20 cellular contexts compared by ENCODE assay signal in genomic region chr3:4934050-4934449, GRCh38. TPM values are rescaled to one million over a fixed set of nuclear protein-coding genes. Genes with fewer than 3 reads are reported as not detected.
DNase-seq lines count a peak whose midpoint lies in the region; ATAC-seq and TF ChIP-seq lines count a peak whose summit lies in the region.
"Had no signal": no experiment of that assay in that cellular context is flagged by ENCODE, and none has a peak within 500 bp of the region (broad histone marks: within the 10 kb centered on the region; RNA-seq: fewer than 3 reads in every experiment).

No MANE protein-coding gene starts in this region.

- H3K18ac ChIP-seq in H9 (ENCODE audit: insufficient read length, low read depth, low read length) (no peak overlapping the region), IMR-90 (ENCODE audit: low read depth, low read length) (no peak overlapping the region), trophoblast cell (ENCODE audit: low read length) (no peak overlapping the region)

- H4K5ac ChIP-seq in H9 (ENCODE audit: insufficient read length, low read depth, low read length) (peak overlapping the region; percentile 42), IMR-90 (ENCODE audit: low read depth, low read length) (no peak overlapping the region)

- no peaks in the 10 kb centered on the region for H3K23me2 ChIP-seq in H9 (ENCODE audit: insufficient read length, low read depth, low read length, poor library complexity, severe bottlenecking)

- no peak overlapping the region for H3K56ac ChIP-seq in H9 (ENCODE audit: insufficient read length, low read depth, low read length)
- no peak overlapping the region for H3K56ac ChIP-seq in IMR-90 (ENCODE audit: extremely low read depth, insufficient read depth, low read length)

- H3K4me3 ChIP-seq in IMR-90 (ENCODE audit: insufficient read depth, low read depth, low read length) (no peak overlapping the region), trophoblast cell (ENCODE audit: low read depth, low read length) (no peak overlapping the region)
- H3K4me3 ChIP-seq: A549; BLaER1 treated with 17β-estradiol and CSF1 and Interleukin-3, amounts not matched to agents 10 nM and 100 nM had no signal

- no CpG with 5 or more reads among the region's 3 CpGs for WGBS in H9 (ENCODE audit: extremely low coverage, insufficient read length, low lambda C conversion rate)
- no CpG with 5 or more reads among the region's 3 CpGs for WGBS in IMR-90 (ENCODE audit: extremely low coverage in 2 of 2, insufficient read length in 1 of 2), 2 experiments
- no CpG with 5 or more reads among the region's 3 CpGs for WGBS in trophoblast cell (ENCODE audit: extremely low coverage, insufficient coverage, insufficient read length)

- BruUV-seq in IMR-90 (replicated peaks; lab: Mats Ljungman, UMichigan), result no TSS peak

- no peak for TF ChIP-seq RAD21 in IMR-90 (IDR thresholded peaks at IDR 0.05; ENCODE audit: low read length)

- ATAC-seq in activated CD8-positive, alpha-beta T cell treated with anti-CD3 and anti-CD28 coated beads, Interleukin-2, amount 10 ng/mL, durations not matched to agents 7 days and 5 days, result no peak
- no peak for ATAC-seq in activated CD8-positive, alpha-beta T cell treated with anti-CD3 and anti-CD28 coated beads for 36 hours
- no peak for ATAC-seq in IMR-90 (ENCODE audit: low read depth)
- ATAC-seq: A549; CD8-positive, alpha-beta T cell had no signal

- H3K4me1 Mint-ChIP-seq in activated CD8-positive, alpha-beta T cell treated with anti-CD3 and anti-CD28 coated beads, Interleukin-2, amount 10 ng/mL, durations not matched to agents 7 days and 5 days (ENCODE audit: low read depth), result peaks cover 30% of the 10 kb centered on the region
- H3K4me1 Mint-ChIP-seq in activated CD8-positive, alpha-beta T cell treated with anti-CD3 and anti-CD28 coated beads for 36 hours (ENCODE audit: low read depth), result peaks cover 22% of the 10 kb centered on the region
- H3K4me1 Mint-ChIP-seq in H9, result no peaks in the 10 kb centered on the region

- peak overlapping the region; percentile 33 for H2AK9ac ChIP-seq in IMR-90 (replicated peaks; ENCODE audit: low read depth, low read length, poor library complexity)

- no peaks in the 10 kb centered on the region for H3K79me1 ChIP-seq in H9 (ENCODE audit: insufficient read depth, low read depth, low read length, poor library complexity, severe bottlenecking)
- H3K79me1 ChIP-seq in IMR-90 (ENCODE audit: low read depth in 1 of 2, low read length in 2 of 2), result no peaks in the 10 kb centered on the region
- peaks cover 2% of the 10 kb centered on the region for H3K79me1 ChIP-seq in trophoblast cell (ENCODE audit: low read length)

- H3K27ac Mint-ChIP-seq in activated CD8-positive, alpha-beta T cell treated with anti-CD3 and anti-CD28 coated beads, Interleukin-2, amount 10 ng/mL, durations not matched to agents 7 days and 5 days, result peak overlapping the region; percentile 48
- H3K27ac Mint-ChIP-seq in activated CD8-positive, alpha-beta T cell treated with anti-CD3 and anti-CD28 coated beads for 36 hours, result no peak overlapping the region
- no peak overlapping the region for H3K27ac Mint-ChIP-seq in H9
- H3K27ac Mint-ChIP-seq: B cell; CD4-positive, alpha-beta T cell; CD8-positive, alpha-beta T cell had no signal

- H4K20me1 ChIP-seq in H9 (ENCODE audit: control insufficient read depth, insufficient read depth, insufficient read length) (no peaks in the 10 kb centered on the region), IMR-90 (ENCODE audit: insufficient read depth, low read length) (no peaks in the 10 kb centered on the region)
- H4K20me1 ChIP-seq: BLaER1 treated with 17β-estradiol and CSF1 and Interleukin-3, amounts not matched to agents 10 nM and 100 nM had no signal

- no peak overlapping the region for H2BK5ac ChIP-seq in H9 (ENCODE audit: insufficient read length, low read length)
- H2BK5ac ChIP-seq in IMR-90 (ENCODE audit: low read depth, low read length, poor library complexity, severe bottlenecking), result no peak overlapping the region
- no peak overlapping the region for H2BK5ac ChIP-seq in trophoblast cell (ENCODE audit: low read depth, low read length, poor library complexity)

- POLR2A ChIA-PET in activated CD8-positive, alpha-beta T cell treated with anti-CD3 and anti-CD28 coated beads, Interleukin-2, amount 10 ng/mL, durations not matched to agents 7 days and 5 days (lab: Charles Lee), result no interaction called here
- POLR2A ChIA-PET in activated CD8-positive, alpha-beta T cell treated with anti-CD3 and anti-CD28 coated beads for 36 hours (lab: Charles Lee), result no interaction called here
- POLR2A ChIA-PET in IMR-90 (lab: Charles Lee; ENCODE audit: unreplicated experiment), result no interaction called here

- H3K9me3 ChIP-seq in H9 (ENCODE audit: control insufficient read depth, low read depth, low read length), result no peaks in the 10 kb centered on the region
- no peaks in the 10 kb centered on the region for H3K9me3 ChIP-seq in IMR-90 (ENCODE audit: control insufficient read depth, insufficient read depth, low read length)
- no peaks in the 10 kb centered on the region for H3K9me3 ChIP-seq in trophoblast cell (ENCODE audit: insufficient read depth, low read depth, low read length)
- H3K9me3 ChIP-seq: A549; BLaER1 treated with 17β-estradiol and CSF1 and Interleukin-3, amounts not matched to agents 10 nM and 100 nM; Caco-2 had no signal

- no peak overlapping the region for H3K14ac ChIP-seq in H9 (ENCODE audit: insufficient read depth, low read length)
- no peak overlapping the region for H3K14ac ChIP-seq in IMR-90 (replicated peaks; ENCODE audit: low read depth, low read length)
- H3K14ac ChIP-seq in trophoblast cell (ENCODE audit: low read length), result no peak overlapping the region

- H2AFZ ChIP-seq in H9 (ENCODE audit: low read length) (no peak overlapping the region), IMR-90 (replicated peaks; ENCODE audit: low read length, poor library complexity) (no peak overlapping the region), trophoblast cell (ENCODE audit: insufficient read depth, low read length, poor library complexity) (no peak overlapping the region)

- H2BK12ac ChIP-seq in H9 (ENCODE audit: insufficient read length, low read depth, low read length) (no peak overlapping the region), trophoblast cell (ENCODE audit: low read length) (no peak overlapping the region)

- no peak overlapping the region for H3K9ac ChIP-seq in H9 (ENCODE audit: extremely low read depth, insufficient read length, low read length)
- H3K9ac ChIP-seq in IMR-90 (ENCODE audit: low read depth, low read length), result no peak overlapping the region
- H3K9ac ChIP-seq in trophoblast cell (ENCODE audit: low read length), result no peak overlapping the region
- H3K9ac ChIP-seq: BLaER1 treated with 17β-estradiol and CSF1 and Interleukin-3, amounts not matched to agents 10 nM and 100 nM had no signal

- H3K79me2 ChIP-seq in H9 (ENCODE audit: insufficient read depth, low read length) (no peaks in the 10 kb centered on the region), trophoblast cell (ENCODE audit: control insufficient read depth, insufficient read depth, low read length, poor library complexity) (no peaks in the 10 kb centered on the region)

- H2BK120ac ChIP-seq in H9 (ENCODE audit: low read depth, low read length, poor library complexity, severe bottlenecking) (no peak overlapping the region), IMR-90 (ENCODE audit: low read depth, low read length) (no peak overlapping the region), trophoblast cell (ENCODE audit: insufficient read depth, low read length, poor library complexity) (no peak overlapping the region)

- no peak overlapping the region for H3K23ac ChIP-seq in H9 (ENCODE audit: insufficient read length, low read depth, low read length)
- no peak overlapping the region for H3K23ac ChIP-seq in IMR-90 (ENCODE audit: low read depth, low read length)
- H3K23ac ChIP-seq in trophoblast cell (ENCODE audit: low read length), result no peak overlapping the region

- dilution Hi-C loops in IMR-90 (cut with HindIII; ENCODE audit: low sequenced_read_pairs, unreplicated experiment), result no loop called here

- H3K4ac ChIP-seq in H9 (ENCODE audit: low read depth, low read length), result no peak overlapping the region
- H3K4ac ChIP-seq in IMR-90 (ENCODE audit: low read depth, low read length), result no peak overlapping the region
- H3K4ac ChIP-seq in trophoblast cell (ENCODE audit: low read depth, low read length), result no peak overlapping the region

- peaks cover 5% of the 10 kb centered on the region for H3K9me3 Mint-ChIP-seq in activated CD8-positive, alpha-beta T cell treated with anti-CD3 and anti-CD28 coated beads, Interleukin-2, amount 10 ng/mL, durations not matched to agents 7 days and 5 days (ENCODE audit: insufficient read depth)
- H3K9me3 Mint-ChIP-seq in activated CD8-positive, alpha-beta T cell treated with anti-CD3 and anti-CD28 coated beads for 36 hours, result peaks cover 2% of the 10 kb centered on the region
- no peaks in the 10 kb centered on the region for H3K9me3 Mint-ChIP-seq in H9
- H3K9me3 Mint-ChIP-seq: CD4-positive, alpha-beta T cell; CD8-positive, alpha-beta T cell had no signal

- H2AK5ac ChIP-seq in H9 (ENCODE audit: insufficient read length, low read length) (no peak overlapping the region), IMR-90 (ENCODE audit: low read depth, low read length) (no peak overlapping the region), trophoblast cell (ENCODE audit: low read length) (no peak overlapping the region)

- TF ChIP-seq CTCF in activated CD8-positive, alpha-beta T cell treated with anti-CD3 and anti-CD28 coated beads for 36 hours (IDR thresholded peaks at IDR 0.05), result no peak
- no peak for TF ChIP-seq CTCF in H9 (conservative IDR thresholded peaks at IDR 0.05)
- no peak for TF ChIP-seq CTCF in IMR-90 (conservative IDR thresholded peaks at IDR 0.05; ENCODE audit: low read depth, low read length)

- no peaks in the 10 kb centered on the region for H3K27me3 Mint-ChIP-seq in activated CD8-positive, alpha-beta T cell treated with anti-CD3 and anti-CD28 coated beads, Interleukin-2, amount 10 ng/mL, durations not matched to agents 7 days and 5 days (ENCODE audit: low read depth)
- no peaks in the 10 kb centered on the region for H3K27me3 Mint-ChIP-seq in activated CD8-positive, alpha-beta T cell treated with anti-CD3 and anti-CD28 coated beads for 36 hours
- no peaks in the 10 kb centered on the region for H3K27me3 Mint-ChIP-seq in H9 (ENCODE audit: low read depth)
- H3K27me3 Mint-ChIP-seq: B cell; CD4-positive, alpha-beta T cell had no signal

- CTCF ChIA-PET in activated CD8-positive, alpha-beta T cell treated with anti-CD3 and anti-CD28 coated beads, Interleukin-2, amount 10 ng/mL, durations not matched to agents 7 days and 5 days (lab: Charles Lee), result no interaction called here
- CTCF ChIA-PET in activated CD8-positive, alpha-beta T cell treated with anti-CD3 and anti-CD28 coated beads for 36 hours (lab: Charles Lee), result no interaction called here
- CTCF ChIA-PET in IMR-90 (lab: Yijun Ruan, JAX), result no interaction called here

- TF ChIP-seq POLR2A in IMR-90 (IDR thresholded peaks at IDR 0.05; ENCODE audit: low read depth, low read length), result no peak

- H3K4me2 ChIP-seq in H9 (ENCODE audit: insufficient read depth, insufficient read length, low read length) (no peak overlapping the region), IMR-90 (ENCODE audit: low read depth, low read length) (no peak overlapping the region), trophoblast cell (ENCODE audit: low read length) (no peak overlapping the region)
- H3K4me2 ChIP-seq: A549; BLaER1 treated with 17β-estradiol and CSF1 and Interleukin-3, amounts not matched to agents 10 nM and 100 nM had no signal

- H2BK20ac ChIP-seq in H9 (ENCODE audit: low read depth, low read length, poor library complexity, severe bottlenecking) (no peak overlapping the region), IMR-90 (ENCODE audit: low read depth, low read length) (no peak overlapping the region)

- intact Hi-C loops in activated CD8-positive, alpha-beta T cell treated with anti-CD3 and anti-CD28 coated beads for 36 hours (cut with micrococcal nuclease), result no loop called here
- intact Hi-C loops in IMR-90 (cut with micrococcal nuclease), result no loop called here

- in situ Hi-C loops in IMR-90 (cut with MboI; ENCODE audit: low sequenced_read_pairs), result no loop called here

- H4K91ac ChIP-seq in H9 (ENCODE audit: insufficient read length, low read depth, low read length), result no peak overlapping the region
- no peak overlapping the region for H4K91ac ChIP-seq in IMR-90 (ENCODE audit: insufficient read depth, low read depth, low read length)
- peak overlapping the region; percentile 13 for H4K91ac ChIP-seq in trophoblast cell (ENCODE audit: low read depth, low read length)

- no peaks in the 10 kb centered on the region for H3K27me3 ChIP-seq in H9 (ENCODE audit: insufficient read depth, low read length)
- no peaks in the 10 kb centered on the region for H3K27me3 ChIP-seq in IMR-90 (ENCODE audit: control insufficient read depth, insufficient read depth, low read length)
- no peaks in the 10 kb centered on the region for H3K27me3 ChIP-seq in trophoblast cell (ENCODE audit: insufficient read depth, low read length)
- H3K27me3 ChIP-seq: BLaER1 treated with 17β-estradiol and CSF1 and Interleukin-3, amounts not matched to agents 10 nM and 100 nM had no signal

- H3K27ac ChIP-seq in H9 (ENCODE audit: insufficient read length, low read depth, low read length) (no peak overlapping the region), IMR-90 (ENCODE audit: insufficient read depth, low read length) (no peak overlapping the region), trophoblast cell (ENCODE audit: low read depth, low read length) (no peak overlapping the region)
- H3K27ac ChIP-seq: 22Rv1; A549; BLaER1 treated with 17β-estradiol and CSF1 and Interleukin-3, amounts not matched to agents 10 nM and 100 nM; C4-2B had no signal

- H3T11ph ChIP-seq in H9 (ENCODE audit: low read length), result no peak overlapping the region

- H3K9me1 ChIP-seq in IMR-90 (ENCODE audit: insufficient read depth, low read length), result no peaks in the 10 kb centered on the region

- H3K4me1 ChIP-seq in H9 (ENCODE audit: insufficient read depth, low read length), result no peaks in the 10 kb centered on the region
- H3K4me1 ChIP-seq in IMR-90 (ENCODE audit: control insufficient read depth, insufficient read depth, low read length), result no peaks in the 10 kb centered on the region
- H3K4me1 ChIP-seq in trophoblast cell (ENCODE audit: control insufficient read depth in 1 of 2, insufficient read depth in 2 of 2, low read length in 2 of 2), result peaks cover 0 to 2% of the 10 kb centered on the region in 2 experiments
- H3K4me1 ChIP-seq: A549; BLaER1 treated with 17β-estradiol and CSF1 and Interleukin-3, amounts not matched to agents 10 nM and 100 nM; Caco-2 had no signal

- no peak overlapping the region for H4K12ac ChIP-seq in trophoblast cell (ENCODE audit: low read depth, low read length)

- H2BK15ac ChIP-seq in H9 (ENCODE audit: low read depth, low read length) (no peak overlapping the region), IMR-90 (ENCODE audit: low read depth, low read length) (no peak overlapping the region)

- H3K4me3 Mint-ChIP-seq in activated CD8-positive, alpha-beta T cell treated with anti-CD3 and anti-CD28 coated beads, Interleukin-2, amount 10 ng/mL, durations not matched to agents 7 days and 5 days, result no peak overlapping the region
- no peak overlapping the region for H3K4me3 Mint-ChIP-seq in activated CD8-positive, alpha-beta T cell treated with anti-CD3 and anti-CD28 coated beads for 36 hours
- no peak overlapping the region for H3K4me3 Mint-ChIP-seq in H9
- H3K4me3 Mint-ChIP-seq: B cell; CD4-positive, alpha-beta T cell; CD8-positive, alpha-beta T cell had no signal

- H3K36me3 ChIP-seq in IMR-90 (ENCODE audit: control insufficient read depth, insufficient read depth, low read length), result no peaks in the 10 kb centered on the region
- no peaks in the 10 kb centered on the region for H3K36me3 ChIP-seq in trophoblast cell (ENCODE audit: control insufficient read depth in 1 of 2, insufficient read depth in 2 of 2, low read length in 2 of 2)
- H3K36me3 ChIP-seq: BLaER1 treated with 17β-estradiol and CSF1 and Interleukin-3, amounts not matched to agents 10 nM and 100 nM had no signal

- H3K36me3 Mint-ChIP-seq in activated CD8-positive, alpha-beta T cell treated with anti-CD3 and anti-CD28 coated beads, Interleukin-2, amount 10 ng/mL, durations not matched to agents 7 days and 5 days (ENCODE audit: low read depth), result peaks cover 15% of the 10 kb centered on the region
- no peaks in the 10 kb centered on the region for H3K36me3 Mint-ChIP-seq in activated CD8-positive, alpha-beta T cell treated with anti-CD3 and anti-CD28 coated beads for 36 hours (ENCODE audit: low read depth)
- no peaks in the 10 kb centered on the region for H3K36me3 Mint-ChIP-seq in H9 (ENCODE audit: insufficient read depth in 1 of 3, low read depth in 3 of 3)
- H3K36me3 Mint-ChIP-seq: CD8-positive, alpha-beta T cell had no signal

- no peak for DNase-seq in activated CD8-positive, alpha-beta T cell treated with anti-CD3 and anti-CD28 coated beads, Interleukin-2, amount 10 ng/mL, durations not matched to agents 7 days and 5 days
- no peak for DNase-seq in activated CD8-positive, alpha-beta T cell treated with anti-CD3 and anti-CD28 coated beads for 36 hours
- DNase-seq in H9 (no peak), IMR-90 (no peak), trophoblast cell (no peak), NCI-H1930 (lab: John Stamatoyannopoulos, UW) (no peak), NCI-H2029 (lab: John Stamatoyannopoulos, UW) (no peak), cerebellum (ENCODE audit: low spot score) (no peak)
- DNase-seq: AML-193; Caco-2; Calu3; CD4-positive, alpha-beta T cell; CD8-positive, alpha-beta T cell; DMS79 treated with DMSO at 0.1 percent for 48 hours; GF-D8 had no signal

- H4K8ac ChIP-seq in H9 (replicated peaks; ENCODE audit: insufficient read length, low read depth, low read length) (no peak overlapping the region), IMR-90 (ENCODE audit: low read depth in 2 of 2, low read length in 2 of 2) (no peak overlapping the region), trophoblast cell (ENCODE audit: low read depth, low read length) (no peak overlapping the region)

RNA-seq across cellular contexts. Expression of gene BHLHE40, which starts 45.2 kb away (rescaled TPM):
- total RNA-seq in activated CD8-positive, alpha-beta T cell treated with anti-CD3 and anti-CD28 coated beads, Interleukin-2, amount 10 ng/mL, durations not matched to agents 7 days and 5 days, result 100 to 1,000 TPM; 209 to 219 TPM
- 100 to 1,000 TPM; 456 to 470 TPM for total RNA-seq in activated CD8-positive, alpha-beta T cell treated with anti-CD3 and anti-CD28 coated beads for 36 hours
- total RNA-seq in H9 (2021), result 3.9 and 4.1 TPM in 2 replicates
- total RNA-seq in IMR-90 (2012; rRNA removed), result 22.8 and 24.2 TPM in 2 replicates
- polyA plus RNA-seq in IMR-90 (2012; rRNA removed), result 31.1 and 31.8 TPM in 2 replicates
- 26.0 and 43.6 TPM in 2 replicates for polyA plus RNA-seq in IMR-90 (2012; cell fraction: cytosol; rRNA removed)
- polyA plus RNA-seq in IMR-90 (2012; cell fraction: nucleus; rRNA removed; ENCODE audit: low replicate concordance), result 147 and 366 TPM in 2 replicates
- 173 and 187 TPM in 2 replicates for polyA plus RNA-seq in trophoblast cell (2013)
- 6.5 TPM for total RNA-seq in cerebellum
